In genomic region chr16:48999034-48999433, GRCh38 we compare ENCODE assay signal across 26 cellular contexts.
"Had no signal": no experiment of that assay in that cellular context is flagged by ENCODE, and none has a peak within 500 bp of the region (broad histone marks: within the 10 kb centered on the region; RNA-seq: fewer than 3 reads in every experiment).

No MANE protein-coding gene starts in this region.

- H3K36me3 ChIP-seq: brain microvascular endothelial cell had no signal

- ATAC-seq: activated CD4-positive, alpha-beta T cell treated with anti-CD3 and anti-CD28 coated beads for 36 hours; activated T-helper 17 cell treated with anti-CD3 and anti-CD28 coated beads, Interleukin-2, amount 50 U/mL, for 72 hours; Panc1; Right ventricle myocardium inferior; T-cell had no signal

- H3K4me3 ChIP-seq: SK-N-MC had no signal

- H3K27ac ChIP-seq: brain microvascular endothelial cell, SK-N-MC, VCaP had no signal

- DNase-seq: activated CD4-positive, alpha-beta memory T cell treated with anti-CD3 and anti-CD28 coated beads, Interleukin-2, amount 10 ng/mL, durations not matched to agents 7 days and 5 days; activated CD4-positive, alpha-beta T cell treated with anti-CD3 and anti-CD28 coated beads for 36 hours; activated CD4-positive, alpha-beta T cell treated with anti-CD3 and anti-CD28 coated beads, Interleukin-2, amount 50 U/mL, for 1 hour; activated gamma-delta T cell; activated naive CD4-positive, alpha-beta T cell treated with anti-CD3 and anti-CD28 coated beads for 36 hours; activated T-cell treated with anti-CD3 and anti-CD28 coated beads for 4 hours; activated T-cell treated with anti-CD3 and anti-CD28 coated beads, Interleukin-2, amount 50 U/mL, for 48 hours; amygdala; brain microvascular endothelial cell; KG1; NCI-H1092; NCI-H1417; NCI-H1930; NCI-H2171; NCI-H2227 treated with DMSO at 0.1 percent for 48 hours; NCI-H526; NCI-H82; RPMI8226; T-cell; T-helper 2 cell; T1000 had no signal

- H3K27me3 ChIP-seq: brain microvascular endothelial cell had no signal
